20 cellular contexts compared by ENCODE assay signal in genomic region chr3:101020616-101021015, GRCh38. TPM values are rescaled to one million over a fixed set of nuclear protein-coding genes. Genes with fewer than 3 reads are reported as not detected.
A peak's percentile ranks its signal among the peaks of the same experiment; 100 is the strongest.
DNase-seq lines count a peak whose midpoint lies in the region; FAIRE-seq and TF ChIP-seq lines count a peak whose summit lies in the region.
"Had no signal": no experiment of that assay in that cellular context is flagged by ENCODE, and none has a peak within 500 bp of the region (broad histone marks: within the 10 kb centered on the region; RNA-seq: fewer than 3 reads in every experiment).

No MANE protein-coding gene starts in this region.

- CTCF ChIA-PET in endothelial cell of umbilical vein (lab: Charles Lee): interaction anchor here (0.6 to 1.7 kb wide), 2 partner anchors 11 to 175 kb away, joined by 3 to 4 read pairs; no protein-coding TSS in a partner anchor

- H3K27me3 ChIP-seq in adipocyte (replicated peaks; ENCODE audit: control insufficient read depth, insufficient read depth, low read length) (no peaks in the 10 kb centered on the region), endothelial cell of umbilical vein (ENCODE audit: control insufficient read depth in 2 of 2, insufficient read depth in 2 of 2, low read length in 2 of 2) (no peaks in the 10 kb centered on the region), suprapubic skin (no peaks in the 10 kb centered on the region)
- H3K27me3 ChIP-seq: SJCRH30 had no signal

- TF ChIP-seq POLR2A in endothelial cell of umbilical vein (IDR thresholded peaks at IDR 0.05; ENCODE audit: low read depth, low read length) (no peak), suprapubic skin (IDR thresholded peaks at IDR 0.05) (no peak)

- TF ChIP-seq CTCF in endothelial cell of umbilical vein (IDR thresholded peaks at IDR 0.05; ENCODE audit: extremely low read depth in 1 of 2, insufficient read depth in 1 of 2, low read depth in 1 of 2, low read length in 2 of 2): no peak
- no peak for TF ChIP-seq CTCF in suprapubic skin (IDR thresholded peaks at IDR 0.05)

- peaks cover 4% of the 10 kb centered on the region for H3K9me3 ChIP-seq in adipocyte (ENCODE audit: control insufficient read depth, low read length)
- no peaks in the 10 kb centered on the region for H3K9me3 ChIP-seq in endothelial cell of umbilical vein (replicated peaks; ENCODE audit: control insufficient read depth, insufficient read depth, low read length)
- no peaks in the 10 kb centered on the region for H3K9me3 ChIP-seq in suprapubic skin

- no peaks in the 10 kb centered on the region for H4K20me1 ChIP-seq in endothelial cell of umbilical vein (replicated peaks; ENCODE audit: control insufficient read depth, extremely low read depth, insufficient read depth, low read length)

- DNase-seq in EH (ENCODE audit: low read depth) (peak; percentile 88), adipocyte (ENCODE audit: low read depth) (peak; percentile 37), endothelial cell of umbilical vein (ENCODE audit: low read depth, low spot score) (peak; percentile 60), lung microvascular endothelial cell (ENCODE audit: low read depth in 2 of 2) (peak; percentile 18 to 42), suprapubic skin (ENCODE audit: low spot score in 2 of 2) (no peak), NCI-H774 (lab: John Stamatoyannopoulos, UW) (no peak), SW 1271 (lab: John Stamatoyannopoulos, UW) (no peak), caudate nucleus (lab: John Stamatoyannopoulos, UW) (no peak)
- DNase-seq: AML-193, COR-L47, GOT3, KBM-7, NCI-H1417 treated with DMSO at 0.1 percent for 48 hours, NCI-H1930, NCI-H2171 treated with DMSO at 0.1 percent for 48 hours, NCI-H510A, NCI-H82, PC-9, SJCRH30 had no signal

- H3K4me3 ChIP-seq in adipocyte (ENCODE audit: low read length): no peak overlapping the region
- H3K4me3 ChIP-seq in endothelial cell of umbilical vein (replicated peaks in 1 of 3; ENCODE audit: insufficient read depth in 1 of 3, low read depth in 1 of 3, low read length in 3 of 3): no peak overlapping the region
- no peak overlapping the region for H3K4me3 ChIP-seq in suprapubic skin
- H3K4me3 ChIP-seq: PC-9, SJCRH30 had no signal

- TF ChIP-seq EP300 in suprapubic skin (IDR thresholded peaks at IDR 0.05): no peak

- H3K4me1 ChIP-seq in adipocyte (ENCODE audit: control insufficient read depth, insufficient read depth, low read length) (peaks cover 7% of the 10 kb centered on the region), endothelial cell of umbilical vein (ENCODE audit: control insufficient read depth, extremely low read depth, insufficient read depth, low read length) (peaks cover 19% of the 10 kb centered on the region), suprapubic skin (peaks cover 5% of the 10 kb centered on the region)
- H3K4me1 ChIP-seq: SJCRH30 had no signal

- H3K79me2 ChIP-seq in endothelial cell of umbilical vein (ENCODE audit: control insufficient read depth, insufficient read depth, low read length): no peaks in the 10 kb centered on the region

- H3K9me1 ChIP-seq in endothelial cell of umbilical vein (replicated peaks; ENCODE audit: control insufficient read depth, extremely low read depth, insufficient read depth, low read length): no peaks in the 10 kb centered on the region

- POLR2A ChIA-PET in endothelial cell of umbilical vein (lab: Charles Lee): no interaction called here

- intact Hi-C loops in endothelial cell of umbilical vein (cut with micrococcal nuclease): no loop called here

- WGBS in suprapubic skin: 66% methylated on average over 3 of the region's 3 CpGs

- no peak for FAIRE-seq in endothelial cell of umbilical vein (lab: Jason Lieb, UNC)

- H3K36me3 ChIP-seq in adipocyte (ENCODE audit: control insufficient read depth, insufficient read depth, low read length, severe bottlenecking) (no peaks in the 10 kb centered on the region), endothelial cell of umbilical vein (ENCODE audit: control insufficient read depth in 2 of 2, extremely low read depth in 1 of 2, insufficient read depth in 2 of 2, low read length in 2 of 2) (no peaks in the 10 kb centered on the region), suprapubic skin (no peaks in the 10 kb centered on the region)
- H3K36me3 ChIP-seq: SJCRH30 had no signal

- H2AFZ ChIP-seq in endothelial cell of umbilical vein (ENCODE audit: low read depth, low read length): peak overlapping the region; percentile 42
- H2AFZ ChIP-seq: PC-9 had no signal

- BruUV-seq in endothelial cell of umbilical vein (replicated peaks; lab: Mats Ljungman, UMichigan): no TSS peak

- dilution Hi-C loops in endothelial cell of umbilical vein (cut with MboI; ENCODE audit: extremely low pct_ligation_motif_present, low sequenced_read_pairs): no loop called here

- H3K27ac ChIP-seq in endothelial cell of umbilical vein (ENCODE audit: insufficient read depth, low read depth, low read length) (no peak overlapping the region), suprapubic skin (no peak overlapping the region), caudate nucleus (ENCODE audit: low read depth, low read length) (no peak overlapping the region)
- H3K27ac ChIP-seq: PC-9, SJCRH30 had no signal

- no peak overlapping the region for H3K4me2 ChIP-seq in endothelial cell of umbilical vein (ENCODE audit: insufficient read depth, low read length)
- H3K4me2 ChIP-seq: PC-9 had no signal

- H3K9ac ChIP-seq in adipocyte (ENCODE audit: low read length) (no peak overlapping the region), endothelial cell of umbilical vein (replicated peaks; ENCODE audit: extremely low read depth, insufficient read depth, low read length) (no peak overlapping the region)

TF ChIP-seq in endothelial cell of umbilical vein, 7 proteins besides CTCF, POLR2A, EP300 and RAD21:
- no peak for TF ChIP-seq MYC (IDR thresholded peaks at IDR 0.05; ENCODE audit: low read depth, low read length)
- TF ChIP-seq POLR2AphosphoS5 (IDR thresholded peaks at IDR 0.05; ENCODE audit: insufficient read depth, low read depth, low read length): no peak
- TF ChIP-seq FOS (IDR thresholded peaks at IDR 0.05; ENCODE audit: borderline replicate concordance, insufficient read depth, low read length): no peak
- no peak for TF ChIP-seq EZH2 (IDR thresholded peaks at IDR 0.05; ENCODE audit: borderline replicate concordance, low read depth, low read length, severe bottlenecking)
- no peak for TF ChIP-seq JUN (IDR thresholded peaks at IDR 0.05; ENCODE audit: borderline replicate concordance, insufficient read depth, insufficient read length, low read depth)
- no peak for TF ChIP-seq GATA2 (IDR thresholded peaks at IDR 0.05; ENCODE audit: insufficient read depth, insufficient read length, low read depth, low read length)
- no peak for TF ChIP-seq MAX (IDR thresholded peaks at IDR 0.05; ENCODE audit: insufficient read depth, insufficient read length)
TF ChIP-seq in endothelial cell of umbilical vein: peak in this region for 0.

RNA-seq across cellular contexts. Expression of gene ABI3BP, which starts 27.4 kb away (rescaled TPM):
- total RNA-seq in endothelial cell of umbilical vein: 55.9 and 78.1 TPM in 2 replicates
- polyA plus RNA-seq in endothelial cell of umbilical vein: 75.1 and 106 TPM in 2 replicates
- polyA plus RNA-seq in endothelial cell of umbilical vein (2011; cell fraction: cytosol; rRNA removed): 103 and 109 TPM in 2 replicates
- 274 and 317 TPM in 2 replicates for polyA plus RNA-seq in endothelial cell of umbilical vein (2011; cell fraction: nucleus; rRNA removed)
- 74.0 and 198 TPM in 2 replicates for polyA plus RNA-seq in endothelial cell of umbilical vein (2012)
- 76.3 and 96.3 TPM in 2 replicates for polyA minus RNA-seq in endothelial cell of umbilical vein
- not detected for polyA minus RNA-seq in endothelial cell of umbilical vein (2011; cell fraction: cytosol; rRNA and poly(A)+ RNA removed)
- polyA minus RNA-seq in endothelial cell of umbilical vein (2011; cell fraction: nucleus; rRNA and poly(A)+ RNA removed): 212 and 226 TPM in 2 replicates
- total RNA-seq in lung microvascular endothelial cell: 6.3 and 7.7 TPM in 2 replicates
- 10 to 100 TPM; 20.6 to 54.4 (median 38.4) TPM for total RNA-seq in suprapubic skin
- polyA plus RNA-seq: CD14-positive monocyte had no signal

Comparison
In these comparisons a context has a peak if more than half of its experiments do, and no peak if none do; other contexts are left out.
1. DNase-seq: peak in EH (single experiment), adipocyte (single experiment), endothelial cell of umbilical vein (single experiment) and lung microvascular endothelial cell (2 of 2); none in suprapubic skin (0 of 2), NCI-H774 (single experiment), SW 1271 (0 of 2) and caudate nucleus (0 of 61).